Comparison of ENCODE assay signal across 32 cellular contexts in the genomic region with DNA sequence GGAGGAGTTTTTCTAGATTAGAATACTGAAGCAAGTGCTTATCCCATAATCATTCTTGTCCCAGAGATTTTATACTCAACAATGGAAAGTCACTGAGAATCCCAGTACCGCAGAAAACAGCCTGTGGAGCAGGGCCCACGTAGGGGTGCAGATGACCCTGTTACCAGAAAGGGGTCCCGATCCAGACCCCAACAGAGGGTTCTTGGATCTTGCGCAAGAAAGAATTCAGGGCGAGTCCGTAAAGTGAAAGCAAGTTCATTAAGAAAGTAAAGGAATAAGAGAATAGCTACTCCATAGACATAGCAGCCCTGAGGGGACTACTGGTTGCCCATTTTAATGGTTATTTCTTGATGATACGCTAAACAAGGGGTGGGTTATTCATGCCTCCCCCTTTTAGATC. TPM values are rescaled to one million over a fixed set of nuclear protein-coding genes. Genes with fewer than 3 reads are reported as not detected.
"Had no signal": no experiment of that assay in that cellular context is flagged by ENCODE, and none has a peak within 500 bp of the region (broad histone marks: within the 10 kb centered on the region; RNA-seq: fewer than 3 reads in every experiment).

No MANE protein-coding gene starts in this region.

- DNase-seq: activated gamma-delta T cell; activated naive CD4-positive, alpha-beta T cell treated with anti-CD3 and anti-CD28 coated beads, Interleukin-2, amount 10 ng/mL, durations not matched to agents 7 days and 5 days; activated naive CD8-positive, alpha-beta T cell treated with anti-CD3 and anti-CD28 coated beads, Interleukin-2, amount 10 ng/mL, durations not matched to agents 7 days and 5 days; cerebellar nuclear complex; dorsolateral prefrontal cortex; effector memory CD8-positive, alpha-beta T cell; head of caudate nucleus; hypothalamus; immature natural killer cell; kidney; left colon; midbrain; natural killer cell; stimulated activated CD4-positive, alpha-beta T cell treated with anti-CD3 and anti-CD28 coated beads, Interleukin-4, amount 100 ng/mL, for 24 hours; T-helper 17 cell; upper lobe of left lung had no signal

- H3K4me3 Mint-ChIP-seq: activated naive CD4-positive, alpha-beta T cell treated with anti-CD3 and anti-CD28 coated beads, Interleukin-2, amount 10 ng/mL, durations not matched to agents 7 days and 5 days; activated naive CD8-positive, alpha-beta T cell treated with anti-CD3 and anti-CD28 coated beads, Interleukin-2, amount 10 ng/mL, durations not matched to agents 7 days and 5 days; activated T-helper 1 cell treated with anti-CD3 and anti-CD28 coated beads, Interleukin-12 subunit alpha, Interleukin-12 subunit beta, Interleukin-2, Interleukin-4 antibody, amounts not matched to agents 30 ng/mL and 10 ng/mL and 1 ng/mL, durations not matched to agents 14 hours and 24 hours and 36 hours; brain; natural killer cell; stimulated activated effector memory CD8-positive, alpha-beta T cell treated with anti-CD3 and anti-CD28 coated beads, Interleukin-12 subunit alpha, Interleukin-12 subunit beta, amount 100 ng/mL, for 72 hours; stimulated activated naive CD8-positive, alpha-beta T cell treated with anti-CD3 and anti-CD28 coated beads, Interleukin-15, Interleukin-2, amounts not matched to agents 100 ng/mL and 50 ng/mL, for 24 hours; WTC11 had no signal

- H3K27ac Mint-ChIP-seq: activated naive CD4-positive, alpha-beta T cell treated with anti-CD3 and anti-CD28 coated beads, Interleukin-2, amount 10 ng/mL, durations not matched to agents 7 days and 5 days; activated naive CD8-positive, alpha-beta T cell treated with anti-CD3 and anti-CD28 coated beads, Interleukin-2, amount 10 ng/mL, durations not matched to agents 7 days and 5 days; brain; effector memory CD8-positive, alpha-beta T cell; immature natural killer cell; memory B cell; natural killer cell; stimulated activated effector memory CD8-positive, alpha-beta T cell treated with anti-CD3 and anti-CD28 coated beads, Interleukin-12 subunit alpha, Interleukin-12 subunit beta, amount 100 ng/mL, for 72 hours; stimulated activated naive CD8-positive, alpha-beta T cell treated with anti-CD3 and anti-CD28 coated beads, Interleukin-15, Interleukin-2, amounts not matched to agents 100 ng/mL and 50 ng/mL, for 24 hours; T-helper 17 cell; WTC11 had no signal

- H3K9me3 ChIP-seq: ascending aorta, thoracic aorta, upper lobe of left lung, vagina had no signal

- ATAC-seq: effector memory CD8-positive, alpha-beta T cell; sciatic nerve; stimulated activated effector memory CD8-positive, alpha-beta T cell treated with anti-CD3 and anti-CD28 coated beads, Interleukin-12 subunit alpha, Interleukin-12 subunit beta, amount 100 ng/mL, for 72 hours; T-helper 17 cell; WTC11 had no signal

- H3K9me3 Mint-ChIP-seq: activated T-helper 1 cell treated with anti-CD3 and anti-CD28 coated beads, Interleukin-12 subunit alpha, Interleukin-12 subunit beta, Interleukin-2, Interleukin-4 antibody, amounts not matched to agents 30 ng/mL and 10 ng/mL and 1 ng/mL, durations not matched to agents 14 hours and 24 hours and 36 hours; effector memory CD8-positive, alpha-beta T cell; natural killer cell; stimulated activated naive CD8-positive, alpha-beta T cell treated with anti-CD3 and anti-CD28 coated beads, Interleukin-15, Interleukin-2, amounts not matched to agents 100 ng/mL and 50 ng/mL, for 24 hours had no signal

- H3K36me3 ChIP-seq: ascending aorta, cardiac muscle cell, thoracic aorta, upper lobe of left lung, vagina had no signal

- H3K27me3 ChIP-seq: ascending aorta, upper lobe of left lung, vagina had no signal

- H3K36me3 Mint-ChIP-seq: brain; immature natural killer cell; natural killer cell; stimulated activated effector memory CD8-positive, alpha-beta T cell treated with anti-CD3 and anti-CD28 coated beads, Interleukin-12 subunit alpha, Interleukin-12 subunit beta, amount 100 ng/mL, for 72 hours had no signal

- H3K27ac ChIP-seq: ascending aorta, cardiac muscle cell, coronary artery, dorsolateral prefrontal cortex, skin epidermis, thoracic aorta, upper lobe of left lung, vagina had no signal

- H3K4me3 ChIP-seq: ascending aorta, cardiac muscle cell, coronary artery, dorsolateral prefrontal cortex, skin epidermis, thoracic aorta, upper lobe of left lung, vagina had no signal

- H3K4me1 ChIP-seq: ascending aorta, vagina had no signal

RNA-seq across cellular contexts. Expression of a gene that starts 2.6 kb away (rescaled TPM):
- total RNA-seq: activated naive CD8-positive, alpha-beta T cell treated with anti-CD3 and anti-CD28 coated beads, Interleukin-2, amount 10 ng/mL, durations not matched to agents 7 days and 5 days; activated T-helper 1 cell treated with anti-CD3 and anti-CD28 coated beads, Interleukin-12 subunit alpha, Interleukin-12 subunit beta, Interleukin-2, Interleukin-4 antibody, amounts not matched to agents 30 ng/mL and 10 ng/mL and 1 ng/mL, durations not matched to agents 14 hours and 24 hours and 36 hours; ascending aorta; cardiac muscle cell; endothelial cell of umbilical vein; natural killer cell; posterior vena cava; sciatic nerve; subcutaneous adipose tissue; T-helper 17 cell had no signal
